6 cellular contexts compared by ENCODE assay signal in genomic region chr16:74425761-74426160, GRCh38. TPM values are rescaled to one million over a fixed set of nuclear protein-coding genes. Genes with fewer than 3 reads are reported as not detected.
"Had no signal": no experiment of that assay in that cellular context is flagged by ENCODE, and none has a peak within 500 bp of the region (broad histone marks: within the 10 kb centered on the region; RNA-seq: fewer than 3 reads in every experiment).

No MANE protein-coding gene starts in this region.

RNA-seq across cellular contexts. Expression of gene CLEC18B, which starts 4.5 kb away (rescaled TPM):
- total RNA-seq: pulmonary artery endothelial cell, right atrium auricular region had no signal
- polyA plus RNA-seq: naive thymus-derived CD4-positive, alpha-beta T cell; naive thymus-derived CD8-positive, alpha-beta T cell had no signal

RNA-seq across cellular contexts. Expression of gene NPIPB15, which starts 49.7 kb away (rescaled TPM):
- total RNA-seq: occipital lobe had no signal
- polyA plus RNA-seq: neural cell had no signal
